Comparison of ENCODE assay signal across 1 cellular context in genomic region chr6:104955927-104956662, GRCh38.
TF ChIP-seq lines count a peak whose summit lies in the region.

No MANE protein-coding gene starts in this region.

TF ChIP-seq in HEK293, 187 proteins besides CTCF, POLR2A, EP300 and RAD21 (continued from another document):
- TF ChIP-seq TSHZ1 (tag by site-specific recombination; IDR thresholded peaks at IDR 0.05; ENCODE audit: borderline replicate concordance) (0 out of 2 replicates have a peak, but pooled peaks have one; percentile 13), ZFHX2 (tag by site-specific recombination; conservative IDR thresholded peaks at IDR 0.05) (peak; percentile 70), ZNF610 (tag by site-specific recombination; IDR thresholded peaks at IDR 0.05; ENCODE audit: borderline replicate concordance) (no peak), ZNF138 (tag by site-specific recombination; IDR thresholded peaks at IDR 0.05; ENCODE audit: borderline replicate concordance) (no peak), ZNF341 (tag by site-specific recombination; IDR thresholded peaks at IDR 0.05; ENCODE audit: low read depth) (peak; percentile 89), KLF16 (tag by site-specific recombination; IDR thresholded peaks at IDR 0.05) (peak; percentile 45; the same call in 1 of the 2 replicates), SP3 (tag by site-specific recombination; IDR thresholded peaks at IDR 0.05) (peak; percentile 44; the same call in 1 of the 2 replicates), ZNF10 (tag by site-specific recombination; IDR thresholded peaks at IDR 0.05) (0 out of 2 replicates have a peak, but pooled peaks have one; percentile 17), ZNF580 (tag by site-specific recombination; IDR thresholded peaks at IDR 0.05) (peak; percentile 10; the same call in 1 of the 2 replicates), ZXDB (tag by site-specific recombination; IDR thresholded peaks at IDR 0.05) (peak; percentile 40; the same call in 1 of the 2 replicates), OSR2 (tag by site-specific recombination; IDR thresholded peaks at IDR 0.05) (0 out of 2 replicates have a peak, but pooled peaks have one; percentile 9), ZBTB8A (tag by site-specific recombination; IDR thresholded peaks at IDR 0.05) (0 out of 2 replicates have a peak, but pooled peaks have one; percentile 29), GLIS1 (tag by site-specific recombination; IDR thresholded peaks at IDR 0.05) (peak; percentile 68), GFI1B (tag by site-specific recombination; IDR thresholded peaks at IDR 0.05) (0 out of 2 replicates have a peak, but pooled peaks have one; percentile 46), PRDM10 (tag by site-specific recombination; IDR thresholded peaks at IDR 0.05) (peak; percentile 99), ZNF560 (tag by site-specific recombination; IDR thresholded peaks at IDR 0.05; ENCODE audit: borderline replicate concordance) (no peak), EGR2 (tag by site-specific recombination; IDR thresholded peaks at IDR 0.05; ENCODE audit: low read depth) (peak; percentile 82), PRDM1 (tag by site-specific recombination; IDR thresholded peaks at IDR 0.05) (peak; percentile 48; the same call in 1 of the 2 replicates), ZNF23 (tag by site-specific recombination; IDR thresholded peaks at IDR 0.05; ENCODE audit: borderline replicate concordance) (no peak), ZNF639 (tag by site-specific recombination; IDR thresholded peaks at IDR 0.05) (no peak), IKZF3 (tag by site-specific recombination; IDR thresholded peaks at IDR 0.05) (peak; percentile 78), ZEB2 (tag by site-specific recombination; IDR thresholded peaks at IDR 0.05) (peak; percentile 39; the same call in 1 of the 2 replicates), ZNF398 (tag by site-specific recombination; IDR thresholded peaks at IDR 0.05) (peak; percentile 86), SP7 (tag by site-specific recombination; IDR thresholded peaks at IDR 0.05) (peak; percentile 56)
